In the genomic region with DNA sequence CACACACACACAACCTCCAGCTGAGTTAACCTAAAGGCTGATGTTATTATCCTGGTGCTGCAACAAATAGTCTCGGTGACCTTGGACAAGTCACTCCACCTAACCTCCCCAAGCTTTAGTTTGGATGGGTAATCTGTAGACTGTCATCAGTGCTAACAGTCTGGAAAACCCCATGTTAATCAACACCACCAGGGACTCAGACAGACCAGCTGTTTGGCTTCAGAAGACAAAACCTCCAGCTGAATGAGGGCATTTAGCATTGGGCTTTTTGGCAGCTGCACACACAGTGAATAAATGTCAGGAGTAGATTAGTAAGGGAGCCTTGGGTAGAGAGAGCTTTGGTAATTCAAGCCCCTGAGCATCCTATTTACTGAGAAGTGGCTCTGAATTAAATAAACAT, we compare ENCODE assay signal across 16 cellular contexts.
DNase-seq lines count a peak whose midpoint lies in the region; ATAC-seq and FAIRE-seq lines count a peak whose summit lies in the region.
"Had no signal": no experiment of that assay in that cellular context is flagged by ENCODE, and none has a peak within 500 bp of the region (broad histone marks: within the 10 kb centered on the region; RNA-seq: fewer than 3 reads in every experiment).

No MANE protein-coding gene starts in this region.

- peak; percentile 54 for ATAC-seq in GM18508 (IDR thresholded peaks at IDR 0.05; ENCODE audit: insufficient read depth, unreplicated experiment)
- ATAC-seq in HG02840 (IDR thresholded peaks at IDR 0.05; ENCODE audit: low FRiP score, unreplicated experiment), result peak; percentile 71
- ATAC-seq: body of pancreas; HCT116; left ventricle myocardium superior; stimulated activated naive CD8-positive, alpha-beta T cell treated with anti-CD3 and anti-CD28 coated beads, Interleukin-15, Interleukin-2, amounts not matched to agents 100 U/mL and 50 U/mL, for 24 hours had no signal

- FAIRE-seq in RCC 7860 (lab: Jason Lieb, UNC), result no peak

- peak; percentile 90 to 91 for DNase-seq in NCI-H1930 (lab: John Stamatoyannopoulos, UW)
- peak; percentile 79 for DNase-seq in SHP77 treated with DMSO at 0.1 percent for 48 hours (lab: John Stamatoyannopoulos, UW)
- DNase-seq in stimulated activated naive CD4-positive, alpha-beta T cell (lab: John Stamatoyannopoulos, UW), result no peak
- no peak for DNase-seq in RCC 7860 (ENCODE audit: low spot score)
- no peak for DNase-seq in stimulated activated CD4-positive, alpha-beta T cell treated with anti-CD3 and anti-CD28 coated beads, Interleukin-4, amount 100 ng/mL, for 1 hour
- no peak for DNase-seq in activated CD4-positive, alpha-beta T cell treated with anti-CD3 and anti-CD28 coated beads for 1 hour
- DNase-seq: activated CD4-positive, alpha-beta memory T cell treated with anti-CD3 and anti-CD28 coated beads for 36 hours; activated gamma-delta T cell; body of pancreas; left ventricle myocardium superior; NCI-H2029; retina; stimulated activated naive CD8-positive, alpha-beta T cell treated with anti-CD3 and anti-CD28 coated beads, Interleukin-15, Interleukin-2, amounts not matched to agents 100 U/mL and 50 U/mL, for 24 hours had no signal

Comparison
In these comparisons a context has a peak if more than half of its experiments do, and no peak if none do; other contexts are left out.
1. DNase-seq: peak in NCI-H1930 (2 of 2) and SHP77 treated with DMSO at 0.1 percent for 48 hours (single experiment); none in stimulated activated naive CD4-positive, alpha-beta T cell (0 of 6), RCC 7860 (single experiment), stimulated activated CD4-positive, alpha-beta T cell treated with anti-CD3 and anti-CD28 coated beads, Interleukin-4, amount 100 ng/mL, for 1 hour (single experiment) and activated CD4-positive, alpha-beta T cell treated with anti-CD3 and anti-CD28 coated beads for 1 hour (single experiment).